ENCODE assay signal across 1 cellular context in genomic region chr13:40792284-40793051, GRCh38.
TF ChIP-seq lines count a peak whose summit lies in the region.

No MANE protein-coding gene starts in this region.

TF ChIP-seq in HepG2, 621 proteins besides CTCF, POLR2A, EP300 and RAD21:
- no peak for TF ChIP-seq ZNF496 (CRISPR knock-in tag; IDR thresholded peaks at IDR 0.05; ENCODE audit: insufficient replicate concordance)
- no peak for TF ChIP-seq RBFOX2 (IDR thresholded peaks at IDR 0.05; ENCODE audit: low read depth, low read length)
- TF ChIP-seq KDM2A (CRISPR knock-in tag; IDR thresholded peaks at IDR 0.05; ENCODE audit: borderline replicate concordance, low read depth) = no peak
- TF ChIP-seq ZBTB43 (CRISPR knock-in tag; conservative IDR thresholded peaks at IDR 0.05) = no peak
- no peak for TF ChIP-seq ZNF382 (CRISPR knock-in tag; IDR thresholded peaks at IDR 0.05; ENCODE audit: borderline replicate concordance)
- 0 out of 2 replicates have a peak, but pooled peaks have one; percentile 43 for TF ChIP-seq ZC3H13 (CRISPR knock-in tag; IDR thresholded peaks at IDR 0.05)
- TF ChIP-seq PATZ1 (CRISPR knock-in tag; IDR thresholded peaks at IDR 0.05) = no peak
TF ChIP-seq in HepG2: peak in this region for 1.
